8 cellular contexts compared by ENCODE assay signal in genomic region chr17:21213005-21213404, GRCh38. TPM values are rescaled to one million over a fixed set of nuclear protein-coding genes. Genes with fewer than 3 reads are reported as not detected.
DNase-seq lines count a peak whose midpoint lies in the region; TF ChIP-seq lines count a peak whose summit lies in the region.

No MANE protein-coding gene starts in this region.

- WGBS in endodermal cell (ENCODE audit: insufficient coverage in 1 of 2, insufficient read length in 1 of 2), 2 experiments, result 6 to 13% methylated on average over 4 to 5 of the region's 5 CpGs

- peak overlapping the region; percentile 47 to 96 (median 91) for H3K27ac Mint-ChIP-seq in CD4-positive, alpha-beta memory T cell
- peak overlapping the region; percentile 90 for H3K27ac Mint-ChIP-seq in endodermal cell

- H3K36me3 ChIP-seq in CD4-positive, alpha-beta memory T cell (ENCODE audit: insufficient read depth, low read length), result peaks cover 16% of the 10 kb centered on the region
- H3K36me3 ChIP-seq in OCI-LY3 (replicated peaks; ENCODE audit: low read depth, low read length) (no peaks in the 10 kb centered on the region), endodermal cell (ENCODE audit: control insufficient read depth, insufficient read depth, low read length) (peaks cover 36% of the 10 kb centered on the region), neuron (ENCODE audit: insufficient read depth, low read length) (peaks cover 28% of the 10 kb centered on the region)

- H3K9me3 ChIP-seq in CD4-positive, alpha-beta memory T cell (ENCODE audit: control insufficient read depth in 1 of 2, low read length in 2 of 2), result no peaks in the 10 kb centered on the region
- H3K9me3 ChIP-seq in OCI-LY3 (ENCODE audit: insufficient read depth, low read length), result no peaks in the 10 kb centered on the region
- H3K9me3 ChIP-seq in endodermal cell (ENCODE audit: control insufficient read depth, low read length), result no peaks in the 10 kb centered on the region
- no peaks in the 10 kb centered on the region for H3K9me3 ChIP-seq in neuron (ENCODE audit: low read length)

- no peaks in the 10 kb centered on the region for H3K27me3 Mint-ChIP-seq in CD4-positive, alpha-beta memory T cell
- no peaks in the 10 kb centered on the region for H3K27me3 Mint-ChIP-seq in endodermal cell (ENCODE audit: insufficient read depth)

- peaks cover 39% of the 10 kb centered on the region for H3K4me1 ChIP-seq in CD4-positive, alpha-beta memory T cell (ENCODE audit: insufficient read depth, low read length)
- H3K4me1 ChIP-seq in OCI-LY3 (ENCODE audit: low read length) (peaks cover 10% of the 10 kb centered on the region), endodermal cell (ENCODE audit: control insufficient read depth, insufficient read depth, low read length) (peaks cover 22% of the 10 kb centered on the region), neuron (ENCODE audit: insufficient read depth, low read length) (peaks cover 29% of the 10 kb centered on the region)

- H3K4me3 ChIP-seq in CD4-positive, alpha-beta memory T cell (ENCODE audit: low read length in 2 of 2), result peak overlapping the region; percentile 64 to 94
- H3K4me3 ChIP-seq in OCI-LY3 (ENCODE audit: low read length) (peak overlapping the region; percentile 91), endodermal cell (ENCODE audit: low read length) (peak overlapping the region; percentile 96), neuron (ENCODE audit: low read length) (peak overlapping the region; percentile 65)

- no peaks in the 10 kb centered on the region for H3K9me3 Mint-ChIP-seq in CD4-positive, alpha-beta memory T cell
- H3K9me3 Mint-ChIP-seq in endodermal cell, result no peaks in the 10 kb centered on the region

- peak overlapping the region; percentile 89 to 97 (median 92) for H3K4me3 Mint-ChIP-seq in CD4-positive, alpha-beta memory T cell
- H3K4me3 Mint-ChIP-seq in endodermal cell, result peak overlapping the region; percentile 83

- H4K20me1 ChIP-seq in OCI-LY3 (ENCODE audit: insufficient read depth, low read length), result peaks cover 5% of the 10 kb centered on the region; the same call in 1 of the 2 replicates

- H3K36me3 Mint-ChIP-seq in CD4-positive, alpha-beta memory T cell, result peaks cover 4 to 32% of the 10 kb centered on the region in 2 donors
- H3K36me3 Mint-ChIP-seq in endodermal cell (ENCODE audit: low read depth), result peaks cover 19% of the 10 kb centered on the region

- peak overlapping the region; percentile 72 for H3K4me2 ChIP-seq in OCI-LY3 (ENCODE audit: low read length)

- CTCF ChIA-PET in CD4-positive, alpha-beta memory T cell (lab: Charles Lee; ENCODE audit: partially characterized antibody), result interaction anchor here (1.0 to 4.0 kb wide), 9 partner anchors 13 to 244 kb away, joined by 3 to 24 read pairs (median 4); no protein-coding TSS in a partner anchor

- POLR2A ChIA-PET in CD4-positive, alpha-beta memory T cell (lab: Charles Lee; ENCODE audit: partially characterized antibody), result interaction anchor here (0.9 to 4.0 kb wide), 9 partner anchors 12 to 169 kb away, joined by 3 to 18 read pairs (median 11); partner anchors contain the start of genes DHRS7B, NATD1 and USP22

- TF ChIP-seq CTCF in OCI-LY3 (IDR thresholded peaks at IDR 0.05; ENCODE audit: low read depth, low read length) (no peak), endodermal cell (conservative IDR thresholded peaks at IDR 0.05) (no peak)

- no peak overlapping the region for H2AFZ ChIP-seq in OCI-LY3 (ENCODE audit: low read depth, low read length)
- H2AFZ ChIP-seq in neuron (ENCODE audit: low read depth, low read length), result no peak overlapping the region

- intact Hi-C loops in CD4-positive, alpha-beta memory T cell (cut with micrococcal nuclease), result no loop called here

- peak overlapping the region; percentile 92 for H3K27ac ChIP-seq in CD4-positive, alpha-beta memory T cell (ENCODE audit: low read depth, low read length)
- H3K27ac ChIP-seq in OCI-LY3 (ENCODE audit: low read length) (0 out of 2 replicates have a peak overlapping the region, but pooled peaks have one; percentile 53), endodermal cell (ENCODE audit: low read depth, low read length) (no peak overlapping the region)

- H3K79me2 ChIP-seq in OCI-LY3 (ENCODE audit: low read length), result peaks cover 74% of the 10 kb centered on the region

- H3K27me3 ChIP-seq in CD4-positive, alpha-beta memory T cell (ENCODE audit: insufficient read depth, low read length), result no peaks in the 10 kb centered on the region
- no peaks in the 10 kb centered on the region for H3K27me3 ChIP-seq in OCI-LY3 (ENCODE audit: low read depth, low read length)
- no peaks in the 10 kb centered on the region for H3K27me3 ChIP-seq in endodermal cell (ENCODE audit: control insufficient read depth, insufficient read depth, low read length, poor library complexity, severe bottlenecking)
- H3K27me3 ChIP-seq in neuron (ENCODE audit: insufficient read depth, low read length), result no peaks in the 10 kb centered on the region

- H3K9ac ChIP-seq in OCI-LY3 (ENCODE audit: low read length), result peak overlapping the region; percentile 87
- H3K9ac ChIP-seq in endodermal cell (ENCODE audit: extremely low read depth, low read length, poor library complexity, severe bottlenecking), result peak overlapping the region; percentile 92

- no peak for DNase-seq in CD4-positive, alpha-beta memory T cell
- DNase-seq in endodermal cell, result no peak
- no peak for DNase-seq in DMS114 treated with DMSO at 0.1 percent for 48 hours (lab: John Stamatoyannopoulos, UW; ENCODE audit: unreplicated experiment)
- DNase-seq in effector CD8-positive, alpha-beta T cell (lab: John Stamatoyannopoulos, UW), result no peak
- DNase-seq in anterior cingulate cortex (lab: John Stamatoyannopoulos, UW), result no peak
- no peak for DNase-seq in NCI-H510A treated with DMSO at 0.1 percent for 48 hours (lab: John Stamatoyannopoulos, UW)

- peaks cover 30 to 67% (median 50%) of the 10 kb centered on the region in 4 donors for H3K4me1 Mint-ChIP-seq in CD4-positive, alpha-beta memory T cell
- H3K4me1 Mint-ChIP-seq in endodermal cell, result peaks cover 50% of the 10 kb centered on the region

RNA-seq across cellular contexts. Expression of gene TMEM11, which starts 1.0 kb away (rescaled TPM):
- total RNA-seq in CD4-positive, alpha-beta memory T cell, result 10 to 100 TPM; 18.6 to 21.7 TPM
- 10 to 100 TPM; 35.6 to 38.6 TPM for polyA plus RNA-seq in CD4-positive, alpha-beta memory T cell
- total RNA-seq in endodermal cell, result 10 to 100 TPM; 26.3 to 28.0 TPM
- 29.6 TPM for polyA plus RNA-seq in endodermal cell (2013, experiment 1 of 2)
- polyA plus RNA-seq in endodermal cell (2013, experiment 2 of 2), result 26.6 TPM

RNA-seq across cellular contexts. Expression of gene NATD1, which starts 40.2 kb away (rescaled TPM):
- 10 to 100 TPM; 13.1 to 13.5 TPM for total RNA-seq in CD4-positive, alpha-beta memory T cell
- polyA plus RNA-seq in CD4-positive, alpha-beta memory T cell, result 1 to 10 TPM in 1 of 2 donors, under 1 TPM in 1; 0.32 to 2.3 TPM
- total RNA-seq in endodermal cell, result 10 to 100 TPM; 12.2 to 17.2 TPM
- polyA plus RNA-seq in endodermal cell (2013, experiment 1 of 2), result 15.2 TPM
- 13.7 TPM for polyA plus RNA-seq in endodermal cell (2013, experiment 2 of 2)
